ENCODE assay signal across 17 cellular contexts in the genomic region with DNA sequence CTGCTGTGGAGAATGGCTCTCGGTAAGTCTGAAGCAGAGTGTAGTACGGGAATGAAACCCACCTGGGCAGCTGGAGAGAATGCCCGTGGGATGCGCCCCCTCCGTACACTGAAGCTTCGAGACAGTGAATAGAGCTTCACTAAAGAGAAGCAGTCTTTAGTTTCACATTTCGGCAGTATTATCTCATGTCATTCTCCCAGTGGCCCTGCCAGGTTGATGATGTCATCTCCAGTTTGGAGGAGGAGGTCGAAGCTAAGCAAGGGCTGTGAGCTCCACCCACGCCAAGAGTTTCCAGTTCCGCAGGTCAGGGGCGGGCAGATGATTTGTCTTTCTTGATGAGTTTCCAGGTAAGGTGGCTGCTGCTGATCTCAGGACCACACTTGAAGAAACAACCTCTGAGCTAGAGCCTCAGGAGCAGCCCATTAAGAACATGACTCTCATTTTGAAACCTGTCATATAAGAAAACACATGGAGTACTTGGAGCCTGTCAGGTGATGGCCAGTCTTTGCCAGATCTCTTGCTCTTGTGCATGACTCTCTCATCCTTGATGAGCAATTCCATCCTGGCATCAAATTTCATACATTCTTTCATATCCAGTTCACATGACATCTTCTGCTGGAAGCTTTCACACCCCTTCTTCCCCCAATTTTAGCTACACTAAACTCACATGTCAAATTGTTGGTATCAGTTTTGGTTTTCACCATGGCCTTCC.
DNase-seq lines count a peak whose midpoint lies in the region; ATAC-seq, FAIRE-seq and TF ChIP-seq lines count a peak whose summit lies in the region.
"Had no signal": no experiment of that assay in that cellular context is flagged by ENCODE, and none has a peak within 500 bp of the region (broad histone marks: within the 10 kb centered on the region; RNA-seq: fewer than 3 reads in every experiment).

No MANE protein-coding gene starts in this region.

- H3K9me3 ChIP-seq in HCT116 (ENCODE audit: control insufficient read depth in 1 of 2, insufficient read depth in 1 of 2, low read depth in 1 of 2, low read length in 2 of 2) (no peaks in the 10 kb centered on the region), left ventricle myocardium inferior (replicated peaks) (no peaks in the 10 kb centered on the region)
- H3K9me3 ChIP-seq: neutrophil, transverse colon had no signal

- no peak for TF ChIP-seq RAD21 in HCT116 (IDR thresholded peaks at IDR 0.05; ENCODE audit: low read depth)

- H3K79me2 ChIP-seq in HCT116 (ENCODE audit: insufficient read depth, low read length) = no peaks in the 10 kb centered on the region

- no peak for FAIRE-seq in D721Med (lab: Jason Lieb, UNC)

- H3K27ac ChIP-seq in HCT116 (ENCODE audit: low read depth, low read length) (no peak overlapping the region), left ventricle myocardium inferior (replicated peaks) (no peak overlapping the region)
- H3K27ac ChIP-seq: cardiac muscle cell, neutrophil, PC-9, transverse colon had no signal

- no peak overlapping the region for H3K4me3 ChIP-seq in HCT116 (replicated peaks in 1 of 2; ENCODE audit: low read depth in 1 of 2, low read length in 2 of 2)
- H3K4me3 ChIP-seq in left ventricle myocardium inferior = no peak overlapping the region
- H3K4me3 ChIP-seq: cardiac muscle cell, PC-9, transverse colon had no signal

- H4K20me1 ChIP-seq in HCT116 (ENCODE audit: insufficient read depth) = no peaks in the 10 kb centered on the region

- no TSS peak for BruUV-seq in HCT116 (replicated peaks; lab: Mats Ljungman, UMichigan)

- no peak overlapping the region for H3K9ac ChIP-seq in HCT116 (ENCODE audit: low read length)

- CTCF ChIA-PET in HCT116 (lab: Charles Lee) = no interaction called here

- H3K36me3 ChIP-seq in HCT116 (ENCODE audit: control insufficient read depth in 1 of 2, insufficient read depth in 2 of 2, low read length in 2 of 2) (no peaks in the 10 kb centered on the region), left ventricle myocardium inferior (no peaks in the 10 kb centered on the region)
- H3K36me3 ChIP-seq: cardiac muscle cell, neutrophil, transverse colon had no signal

- RAD21 ChIA-PET in HCT116 (lab: Charles Lee; ENCODE audit: low non-redundant PET in 1 of 2, low total read pairs in 2 of 2, uncharacterized antibody in 2 of 2, unreplicated experiment in 2 of 2) = no interaction called here

- TF ChIP-seq CTCF in HCT116 (IDR thresholded peaks at IDR 0.05 in 2 of 3, conservative IDR thresholded peaks at IDR 0.05 in 1 of 3; ENCODE audit: borderline replicate concordance in 1 of 3, insufficient read depth in 1 of 3, low read depth in 2 of 3, low read length in 2 of 3) (no peak), left ventricle myocardium inferior (IDR thresholded peaks at IDR 0.05; ENCODE audit: borderline replicate concordance) (no peak), D721Med (IDR thresholded peaks at IDR 0.05; ENCODE audit: insufficient read depth, missing control alignments) (no peak)

- H3K27me3 ChIP-seq in HCT116 (ENCODE audit: insufficient read depth, low read length) (peaks cover 13% of the 10 kb centered on the region), left ventricle myocardium inferior (ENCODE audit: low read depth) (peaks cover 6% of the 10 kb centered on the region)
- H3K27me3 ChIP-seq: cardiac muscle cell, neutrophil, transverse colon had no signal

- H2AFZ ChIP-seq in HCT116 (ENCODE audit: low read depth, low read length, poor library complexity, severe bottlenecking) = no peak overlapping the region
- H2AFZ ChIP-seq: PC-9 had no signal

- DNase-seq in A172 (ENCODE audit: low spot score) = peak; percentile 4
- no peak for DNase-seq in HCT116 (ENCODE audit: low read depth, low spot score)
- peak; percentile 21 for DNase-seq in RKO (ENCODE audit: low spot score)
- DNase-seq in left ventricle myocardium inferior = peak; percentile 19
- no peak for DNase-seq in D721Med (ENCODE audit: insufficient read length, low spot score)
- DNase-seq in NCI-H82 treated with DMSO at 0.1 percent for 48 hours (lab: John Stamatoyannopoulos, UW; ENCODE audit: unreplicated experiment) = no peak
- no peak for DNase-seq in stimulated activated naive CD8-positive, alpha-beta T cell treated with anti-CD3 and anti-CD28 coated beads, Interleukin-15, Interleukin-2, amounts not matched to agents 100 U/mL and 50 U/mL, for 24 hours
- DNase-seq: AML-193; effector CD8-positive, alpha-beta T cell; NCI-H524; PC-9; transverse colon had no signal

- no peak for TF ChIP-seq POLR2A in HCT116 (IDR thresholded peaks at IDR 0.05; ENCODE audit: borderline replicate concordance, extremely low read depth, insufficient read depth, insufficient read length)

- POLR2A ChIA-PET in HCT116 (lab: Charles Lee) = no interaction called here

- no peak overlapping the region for H3K4me2 ChIP-seq in HCT116 (ENCODE audit: low read length)
- H3K4me2 ChIP-seq: PC-9 had no signal

- H3K4me1 ChIP-seq in HCT116 (ENCODE audit: control insufficient read depth in 1 of 2, insufficient read depth in 2 of 2, low read length in 2 of 2) (no peaks in the 10 kb centered on the region), left ventricle myocardium inferior (no peaks in the 10 kb centered on the region)
- H3K4me1 ChIP-seq: transverse colon had no signal

- no peaks in the 10 kb centered on the region for H3K9me2 ChIP-seq in HCT116 (ENCODE audit: insufficient read depth)

- intact Hi-C loops in HCT116 (cut with micrococcal nuclease) (no loop called here), left ventricle myocardium inferior (cut with micrococcal nuclease) (no loop called here)

- ATAC-seq in HCT116 (peak; percentile 27; the same call in 1 of the 2 replicates), HG02623 (IDR thresholded peaks at IDR 0.05; ENCODE audit: unreplicated experiment) (no peak)
- ATAC-seq in stimulated activated naive CD8-positive, alpha-beta T cell treated with anti-CD3 and anti-CD28 coated beads, Interleukin-15, Interleukin-2, amounts not matched to agents 100 U/mL and 50 U/mL, for 24 hours = no peak
- ATAC-seq: activated naive CD4-positive, alpha-beta T cell treated with anti-CD3 and anti-CD28 coated beads, Interleukin-2, amount 50 U/mL, for 72 hours; WTC11 had no signal

TF ChIP-seq in HCT116, 20 proteins besides CTCF, POLR2A, EP300 and RAD21:
- TF ChIP-seq SRF (IDR thresholded peaks at IDR 0.05; ENCODE audit: low read depth) = no peak
- TF ChIP-seq, protein P1, sequence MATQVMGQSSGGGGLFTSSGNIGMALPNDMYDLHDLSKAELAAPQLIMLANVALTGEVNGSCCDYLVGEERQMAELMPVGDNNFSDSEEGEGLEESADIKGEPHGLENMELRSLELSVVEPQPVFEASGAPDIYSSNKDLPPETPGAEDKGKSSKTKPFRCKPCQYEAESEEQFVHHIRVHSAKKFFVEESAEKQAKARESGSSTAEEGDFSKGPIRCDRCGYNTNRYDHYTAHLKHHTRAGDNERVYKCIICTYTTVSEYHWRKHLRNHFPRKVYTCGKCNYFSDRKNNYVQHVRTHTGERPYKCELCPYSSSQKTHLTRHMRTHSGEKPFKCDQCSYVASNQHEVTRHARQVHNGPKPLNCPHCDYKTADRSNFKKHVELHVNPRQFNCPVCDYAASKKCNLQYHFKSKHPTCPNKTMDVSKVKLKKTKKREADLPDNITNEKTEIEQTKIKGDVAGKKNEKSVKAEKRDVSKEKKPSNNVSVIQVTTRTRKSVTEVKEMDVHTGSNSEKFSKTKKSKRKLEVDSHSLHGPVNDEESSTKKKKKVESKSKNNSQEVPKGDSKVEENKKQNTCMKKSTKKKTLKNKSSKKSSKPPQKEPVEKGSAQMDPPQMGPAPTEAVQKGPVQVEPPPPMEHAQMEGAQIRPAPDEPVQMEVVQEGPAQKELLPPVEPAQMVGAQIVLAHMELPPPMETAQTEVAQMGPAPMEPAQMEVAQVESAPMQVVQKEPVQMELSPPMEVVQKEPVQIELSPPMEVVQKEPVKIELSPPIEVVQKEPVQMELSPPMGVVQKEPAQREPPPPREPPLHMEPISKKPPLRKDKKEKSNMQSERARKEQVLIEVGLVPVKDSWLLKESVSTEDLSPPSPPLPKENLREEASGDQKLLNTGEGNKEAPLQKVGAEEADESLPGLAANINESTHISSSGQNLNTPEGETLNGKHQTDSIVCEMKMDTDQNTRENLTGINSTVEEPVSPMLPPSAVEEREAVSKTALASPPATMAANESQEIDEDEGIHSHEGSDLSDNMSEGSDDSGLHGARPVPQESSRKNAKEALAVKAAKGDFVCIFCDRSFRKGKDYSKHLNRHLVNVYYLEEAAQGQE (IDR thresholded peaks at IDR 0.05; ENCODE audit: low read depth) = no peak
- no peak for TF ChIP-seq JUND (IDR thresholded peaks at IDR 0.05)
- TF ChIP-seq CBX3 (IDR thresholded peaks at IDR 0.05; ENCODE audit: low read depth) = no peak
TF ChIP-seq in HCT116: peak in this region for 0.

Comparison
In these comparisons a context has a peak if more than half of its experiments do, and no peak if none do; other contexts are left out.
1. DNase-seq: peak in A172 (single experiment), RKO (single experiment) and left ventricle myocardium inferior (single experiment); none in HCT116 (single experiment), D721Med (single experiment), NCI-H82 treated with DMSO at 0.1 percent for 48 hours (single experiment) and stimulated activated naive CD8-positive, alpha-beta T cell treated with anti-CD3 and anti-CD28 coated beads, Interleukin-15, Interleukin-2, amounts not matched to agents 100 U/mL and 50 U/mL, for 24 hours (single experiment).